In the genomic region with DNA sequence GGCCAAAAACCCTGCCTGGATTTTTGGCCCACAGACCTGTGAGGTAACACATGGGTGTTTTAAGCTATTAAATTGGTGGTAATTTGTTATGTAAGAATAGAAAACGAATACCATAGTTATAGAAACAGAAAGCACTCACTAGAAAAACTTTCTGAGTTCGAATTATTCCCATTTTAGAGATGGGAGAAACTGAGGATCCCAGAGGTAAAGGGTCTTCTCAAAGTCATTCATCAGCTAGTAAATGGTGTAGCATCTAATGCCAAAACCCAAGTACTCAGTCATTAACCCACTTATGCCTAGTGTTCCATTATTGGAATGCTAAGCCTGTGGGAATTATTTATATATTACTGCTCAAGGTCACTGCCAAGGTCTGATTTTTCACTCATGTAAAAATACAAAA, we compare ENCODE assay signal across 17 cellular contexts.
"Had no signal": no experiment of that assay in that cellular context is flagged by ENCODE, and none has a peak within 500 bp of the region (broad histone marks: within the 10 kb centered on the region; RNA-seq: fewer than 3 reads in every experiment).

No MANE protein-coding gene starts in this region.

- ATAC-seq: gastrocnemius medialis; naive thymus-derived CD4-positive, alpha-beta T cell had no signal

- H3K36me3 ChIP-seq: gastrocnemius medialis, neutrophil, transverse colon had no signal

- H3K27ac Mint-ChIP-seq: endodermal cell; naive thymus-derived CD4-positive, alpha-beta T cell had no signal

- DNase-seq: central memory CD4-positive, alpha-beta T cell; effector CD4-positive, alpha-beta T cell; endodermal cell; erythroblast; gastrocnemius medialis; glutamatergic neuron; naive thymus-derived CD4-positive, alpha-beta T cell; stimulated activated CD4-positive, alpha-beta T cell treated with anti-CD3 and anti-CD28 coated beads, Interleukin-2, amount 100 ng/mL, for 48 hours; stimulated activated naive CD4-positive, alpha-beta T cell treated with Interleukin-2 at 50 U/mL for 16 hours; transverse colon had no signal

- H3K27me3 ChIP-seq: gastrocnemius medialis, right atrium auricular region, transverse colon had no signal

- H3K9me3 ChIP-seq: gastrocnemius medialis, neutrophil, right atrium auricular region, transverse colon had no signal

- H3K4me3 ChIP-seq: coronary artery, gastrocnemius medialis, right atrium auricular region, smooth muscle cell, transverse colon had no signal

- H3K4me1 Mint-ChIP-seq: endodermal cell had no signal

- H3K27ac ChIP-seq: neutrophil had no signal

- H3K4me3 Mint-ChIP-seq: endodermal cell; naive thymus-derived CD4-positive, alpha-beta T cell had no signal

- H3K4me2 ChIP-seq: smooth muscle cell had no signal

- H3K36me3 Mint-ChIP-seq: naive thymus-derived CD4-positive, alpha-beta T cell had no signal

- FAIRE-seq: endothelial cell of umbilical vein, keratinocyte, urothelium cell line had no signal
